13 cellular contexts compared by ENCODE assay signal in the genomic region with DNA sequence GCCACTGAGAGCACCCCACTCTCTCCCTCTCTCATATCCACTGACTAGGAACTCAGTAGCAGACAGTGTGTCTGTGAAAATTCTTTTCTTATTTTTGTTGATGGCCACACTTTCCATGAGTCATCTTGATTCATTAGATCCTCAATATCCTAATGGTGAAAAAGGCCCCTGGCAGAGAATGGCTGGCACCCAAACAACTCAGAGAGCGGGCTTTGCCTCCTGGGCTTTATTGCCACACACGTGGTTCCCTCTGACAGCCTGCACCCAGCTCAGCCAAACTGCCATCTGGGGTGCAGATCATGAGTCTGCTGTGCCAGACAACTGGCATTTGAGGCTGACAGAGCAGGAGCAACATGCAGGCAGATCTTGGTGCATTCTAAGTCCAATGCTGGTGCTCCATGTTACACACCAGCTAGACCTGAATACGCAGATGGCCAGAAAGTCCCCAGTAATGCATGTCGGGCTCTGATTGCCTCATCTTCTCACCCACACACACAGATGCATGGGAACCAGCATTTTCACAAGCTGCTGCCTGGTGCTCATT.
DNase-seq lines count a peak whose midpoint lies in the region; ATAC-seq and TF ChIP-seq lines count a peak whose summit lies in the region.
"Had no signal": no experiment of that assay in that cellular context is flagged by ENCODE, and none has a peak within 500 bp of the region (broad histone marks: within the 10 kb centered on the region; RNA-seq: fewer than 3 reads in every experiment).

No MANE protein-coding gene starts in this region.

- peak; percentile 59 for DNase-seq in G401 (ENCODE audit: low spot score)
- peak; percentile 64 for DNase-seq in HCEC 1CT
- DNase-seq in glomerular visceral epithelial cell (ENCODE audit: extremely low spot score): peak; percentile 83
- DNase-seq in endodermal cell: no peak
- no peak for DNase-seq in activated CD4-positive, alpha-beta T cell treated with anti-CD3 and anti-CD28 coated beads, Interleukin-2, amount 10 ng/mL, durations not matched to agents 24 days and 14 days
- DNase-seq in NCI-H146 (lab: John Stamatoyannopoulos, UW): no peak
- DNase-seq in MV-4-11 (lab: John Stamatoyannopoulos, UW): no peak
- DNase-seq: CD4-positive, alpha-beta T cell; islet precursor cell; NCI-H69; stimulated activated naive CD4-positive, alpha-beta T cell treated with Interleukin-2 at 50 U/mL for 16 hours had no signal

- H3K4me3 Mint-ChIP-seq in endodermal cell: no peak overlapping the region
- no peak overlapping the region for H3K4me3 Mint-ChIP-seq in activated CD4-positive, alpha-beta T cell treated with anti-CD3 and anti-CD28 coated beads, Interleukin-2, amount 10 ng/mL, durations not matched to agents 24 days and 14 days
- H3K4me3 Mint-ChIP-seq: CD4-positive, alpha-beta T cell; neural crest cell had no signal

- WGBS in endodermal cell (ENCODE audit: insufficient coverage in 1 of 2, insufficient read length in 1 of 2), 2 experiments: 77 to 91% methylated on average over 2 to 4 of the region's 4 CpGs

- H3K9me3 ChIP-seq in endodermal cell (ENCODE audit: control insufficient read depth, low read length): no peaks in the 10 kb centered on the region

- no peak overlapping the region for H3K4me3 ChIP-seq in endodermal cell (ENCODE audit: low read length)

- ATAC-seq in SK-N-SH treated with all-trans-retinoic acid at 6 μM for 48 hours: peak; percentile 29

- H3K4me1 Mint-ChIP-seq in endodermal cell: no peaks in the 10 kb centered on the region
- no peaks in the 10 kb centered on the region for H3K4me1 Mint-ChIP-seq in activated CD4-positive, alpha-beta T cell treated with anti-CD3 and anti-CD28 coated beads, Interleukin-2, amount 10 ng/mL, durations not matched to agents 24 days and 14 days
- H3K4me1 Mint-ChIP-seq: neural crest cell had no signal

- no peaks in the 10 kb centered on the region for H3K27me3 Mint-ChIP-seq in endodermal cell (ENCODE audit: insufficient read depth)
- peaks cover 4% of the 10 kb centered on the region for H3K27me3 Mint-ChIP-seq in activated CD4-positive, alpha-beta T cell treated with anti-CD3 and anti-CD28 coated beads, Interleukin-2, amount 10 ng/mL, durations not matched to agents 24 days and 14 days

- H3K9me3 Mint-ChIP-seq in endodermal cell: no peaks in the 10 kb centered on the region
- H3K9me3 Mint-ChIP-seq in activated CD4-positive, alpha-beta T cell treated with anti-CD3 and anti-CD28 coated beads, Interleukin-2, amount 10 ng/mL, durations not matched to agents 24 days and 14 days: no peaks in the 10 kb centered on the region
- H3K9me3 Mint-ChIP-seq: CD4-positive, alpha-beta T cell; neural crest cell had no signal

- H3K27ac ChIP-seq in endodermal cell (ENCODE audit: low read depth, low read length): no peak overlapping the region

- in situ Hi-C loops in G401 (cut with HindIII; ENCODE audit: low sequenced_read_pairs): no loop called here

- no peaks in the 10 kb centered on the region for H3K36me3 ChIP-seq in endodermal cell (ENCODE audit: control insufficient read depth, insufficient read depth, low read length)

- no peaks in the 10 kb centered on the region for H3K36me3 Mint-ChIP-seq in endodermal cell (ENCODE audit: low read depth)
- no peaks in the 10 kb centered on the region for H3K36me3 Mint-ChIP-seq in activated CD4-positive, alpha-beta T cell treated with anti-CD3 and anti-CD28 coated beads, Interleukin-2, amount 10 ng/mL, durations not matched to agents 24 days and 14 days (ENCODE audit: low read depth)

- TF ChIP-seq CTCF in endodermal cell (conservative IDR thresholded peaks at IDR 0.05): no peak

- H3K4me1 ChIP-seq in endodermal cell (ENCODE audit: control insufficient read depth, insufficient read depth, low read length): no peaks in the 10 kb centered on the region

- H3K9ac ChIP-seq in endodermal cell (ENCODE audit: extremely low read depth, low read length, poor library complexity, severe bottlenecking): no peak overlapping the region

- no peak overlapping the region for H3K27ac Mint-ChIP-seq in endodermal cell
- H3K27ac Mint-ChIP-seq in activated CD4-positive, alpha-beta T cell treated with anti-CD3 and anti-CD28 coated beads, Interleukin-2, amount 10 ng/mL, durations not matched to agents 24 days and 14 days: no peak overlapping the region
- H3K27ac Mint-ChIP-seq: CD4-positive, alpha-beta T cell had no signal

- no peaks in the 10 kb centered on the region for H3K27me3 ChIP-seq in endodermal cell (ENCODE audit: control insufficient read depth, insufficient read depth, low read length, poor library complexity, severe bottlenecking)

- intact Hi-C loops in activated CD4-positive, alpha-beta T cell treated with anti-CD3 and anti-CD28 coated beads, Interleukin-2, amount 10 ng/mL, durations not matched to agents 24 days and 14 days (cut with micrococcal nuclease): no loop called here

TF ChIP-seq in SK-N-SH treated with all-trans-retinoic acid at 6 μM for 48 hours, 23 proteins besides CTCF, POLR2A, EP300 and RAD21:
- TF ChIP-seq PPARA (CRISPR knock-in tag; IDR thresholded peaks at IDR 0.05; ENCODE audit: borderline replicate concordance) (no peak), ZFP3 (CRISPR knock-in tag; IDR thresholded peaks at IDR 0.05) (no peak), BACH2 (CRISPR knock-in tag; IDR thresholded peaks at IDR 0.05; ENCODE audit: borderline replicate concordance) (no peak), ZC3H10 (CRISPR knock-in tag; IDR thresholded peaks at IDR 0.05) (no peak), TCF4 (CRISPR knock-in tag; IDR thresholded peaks at IDR 0.05; ENCODE audit: borderline replicate concordance) (no peak), SNAI2 (CRISPR knock-in tag; IDR thresholded peaks at IDR 0.05) (no peak), ARNTL (CRISPR knock-in tag; IDR thresholded peaks at IDR 0.05; ENCODE audit: borderline replicate concordance, low read depth) (no peak), OSR1 (CRISPR knock-in tag; IDR thresholded peaks at IDR 0.05) (no peak)
- TF ChIP-seq, protein P1, sequence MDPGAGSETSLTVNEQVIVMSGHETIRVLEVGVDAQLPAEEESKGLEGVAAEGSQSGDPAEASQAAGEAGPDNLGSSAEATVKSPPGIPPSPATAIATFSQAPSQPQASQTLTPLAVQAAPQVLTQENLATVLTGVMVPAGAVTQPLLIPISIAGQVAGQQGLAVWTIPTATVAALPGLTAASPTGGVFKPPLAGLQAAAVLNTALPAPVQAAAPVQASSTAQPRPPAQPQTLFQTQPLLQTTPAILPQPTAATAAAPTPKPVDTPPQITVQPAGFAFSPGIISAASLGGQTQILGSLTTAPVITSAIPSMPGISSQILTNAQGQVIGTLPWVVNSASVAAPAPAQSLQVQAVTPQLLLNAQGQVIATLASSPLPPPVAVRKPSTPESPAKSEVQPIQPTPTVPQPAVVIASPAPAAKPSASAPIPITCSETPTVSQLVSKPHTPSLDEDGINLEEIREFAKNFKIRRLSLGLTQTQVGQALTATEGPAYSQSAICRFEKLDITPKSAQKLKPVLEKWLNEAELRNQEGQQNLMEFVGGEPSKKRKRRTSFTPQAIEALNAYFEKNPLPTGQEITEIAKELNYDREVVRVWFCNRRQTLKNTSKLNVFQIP (CRISPR knock-in tag; IDR thresholded peaks at IDR 0.05; ENCODE audit: borderline replicate concordance, low read depth): no peak
- TF ChIP-seq, protein P2, sequence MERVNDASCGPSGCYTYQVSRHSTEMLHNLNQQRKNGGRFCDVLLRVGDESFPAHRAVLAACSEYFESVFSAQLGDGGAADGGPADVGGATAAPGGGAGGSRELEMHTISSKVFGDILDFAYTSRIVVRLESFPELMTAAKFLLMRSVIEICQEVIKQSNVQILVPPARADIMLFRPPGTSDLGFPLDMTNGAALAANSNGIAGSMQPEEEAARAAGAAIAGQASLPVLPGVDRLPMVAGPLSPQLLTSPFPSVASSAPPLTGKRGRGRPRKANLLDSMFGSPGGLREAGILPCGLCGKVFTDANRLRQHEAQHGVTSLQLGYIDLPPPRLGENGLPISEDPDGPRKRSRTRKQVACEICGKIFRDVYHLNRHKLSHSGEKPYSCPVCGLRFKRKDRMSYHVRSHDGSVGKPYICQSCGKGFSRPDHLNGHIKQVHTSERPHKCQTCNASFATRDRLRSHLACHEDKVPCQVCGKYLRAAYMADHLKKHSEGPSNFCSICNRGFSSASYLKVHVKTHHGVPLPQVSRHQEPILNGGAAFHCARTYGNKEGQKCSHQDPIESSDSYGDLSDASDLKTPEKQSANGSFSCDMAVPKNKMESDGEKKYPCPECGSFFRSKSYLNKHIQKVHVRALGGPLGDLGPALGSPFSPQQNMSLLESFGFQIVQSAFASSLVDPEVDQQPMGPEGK (CRISPR knock-in tag; IDR thresholded peaks at IDR 0.05; ENCODE audit: borderline replicate concordance): no peak
TF ChIP-seq in SK-N-SH treated with all-trans-retinoic acid at 6 μM for 48 hours: peak in this region for 0.

Comparison
In these comparisons a context has a peak if more than half of its experiments do, and no peak if none do; other contexts are left out.
1. DNase-seq: peak in G401 (single experiment), HCEC 1CT (single experiment) and glomerular visceral epithelial cell (single experiment); none in endodermal cell (single experiment), activated CD4-positive, alpha-beta T cell treated with anti-CD3 and anti-CD28 coated beads, Interleukin-2, amount 10 ng/mL, durations not matched to agents 24 days and 14 days (single experiment), NCI-H146 (single experiment) and MV-4-11 (single experiment).